11 cellular contexts compared by ENCODE assay signal in genomic region chr3:71067977-71068376, GRCh38.
DNase-seq lines count a peak whose midpoint lies in the region; ATAC-seq and TF ChIP-seq lines count a peak whose summit lies in the region.
"Had no signal": no experiment of that assay in that cellular context is flagged by ENCODE, and none has a peak within 500 bp of the region (broad histone marks: within the 10 kb centered on the region; RNA-seq: fewer than 3 reads in every experiment).

No MANE protein-coding gene starts in this region.

- CTCF ChIA-PET in activated CD4-positive, alpha-beta memory T cell treated with anti-CD3 and anti-CD28 coated beads for 36 hours (lab: Charles Lee), result interaction anchor here (1.2 to 3.2 kb wide), 6 partner anchors 9 to 518 kb away, joined by 3 to 15 read pairs (median 5); no protein-coding TSS in a partner anchor
- CTCF ChIA-PET in activated CD4-positive, alpha-beta memory T cell treated with anti-CD3 and anti-CD28 coated beads, Interleukin-2, amount 10 ng/mL, durations not matched to agents 7 days and 5 days (lab: Charles Lee), result interaction anchor here (0.6 to 1.8 kb wide), 6 partner anchors 18 to 64 kb away, joined by 3 to 6 read pairs (median 4); no protein-coding TSS in a partner anchor

- H3K4me3 ChIP-seq in coronary artery, result no peak overlapping the region
- H3K4me3 ChIP-seq: ovary had no signal

- H3K9me3 Mint-ChIP-seq in activated CD4-positive, alpha-beta memory T cell treated with anti-CD3 and anti-CD28 coated beads for 36 hours, result no peaks in the 10 kb centered on the region
- H3K9me3 Mint-ChIP-seq in activated CD4-positive, alpha-beta memory T cell treated with anti-CD3 and anti-CD28 coated beads, Interleukin-2, amount 10 ng/mL, durations not matched to agents 7 days and 5 days, result no peaks in the 10 kb centered on the region
- no peaks in the 10 kb centered on the region for H3K9me3 Mint-ChIP-seq in stimulated activated naive B cell treated with anti-CD40 and anti-IgM and Interleukin-4, amounts not matched to agents 10 μg/mL and 1 μg/mL and 100 μg/mL, for 72 hours

- intact Hi-C loops in activated CD4-positive, alpha-beta memory T cell treated with anti-CD3 and anti-CD28 coated beads for 36 hours (cut with micrococcal nuclease), result loop anchor here (1.0 to 10.0 kb wide), 4 partner anchors 19 to 1863 kb away; no protein-coding TSS in a partner anchor

- POLR2A ChIA-PET in activated CD4-positive, alpha-beta memory T cell treated with anti-CD3 and anti-CD28 coated beads for 36 hours (lab: Charles Lee), result interaction anchor here (0.8 to 2.0 kb wide), 6 partner anchors 9 to 514 kb away, joined by 3 to 11 read pairs (median 6); no protein-coding TSS in a partner anchor
- POLR2A ChIA-PET in activated CD4-positive, alpha-beta memory T cell treated with anti-CD3 and anti-CD28 coated beads, Interleukin-2, amount 10 ng/mL, durations not matched to agents 7 days and 5 days (lab: Charles Lee), result interaction anchor here (0.6 to 2.1 kb wide), 9 partner anchors 16 to 517 kb away, joined by 3 to 9 read pairs (median 3); no protein-coding TSS in a partner anchor

- H3K4me3 Mint-ChIP-seq in activated CD4-positive, alpha-beta memory T cell treated with anti-CD3 and anti-CD28 coated beads for 36 hours, result no peak overlapping the region
- H3K4me3 Mint-ChIP-seq in activated CD4-positive, alpha-beta memory T cell treated with anti-CD3 and anti-CD28 coated beads, Interleukin-2, amount 10 ng/mL, durations not matched to agents 7 days and 5 days, result no peak overlapping the region
- peak overlapping the region; percentile 2 to 45 for H3K4me3 Mint-ChIP-seq in stimulated activated naive B cell treated with anti-CD40 and anti-IgM and Interleukin-4, amounts not matched to agents 10 μg/mL and 1 μg/mL and 100 μg/mL, for 72 hours

- peak overlapping the region; percentile 12 to 69 for H3K27ac ChIP-seq in coronary artery

- no peak for DNase-seq in activated CD4-positive, alpha-beta memory T cell treated with anti-CD3 and anti-CD28 coated beads for 36 hours
- DNase-seq in activated CD4-positive, alpha-beta memory T cell treated with anti-CD3 and anti-CD28 coated beads, Interleukin-2, amount 10 ng/mL, durations not matched to agents 7 days and 5 days, result no peak
- peak; percentile 31 for DNase-seq in NAMALWA (ENCODE audit: low spot score)
- DNase-seq in coronary artery (ENCODE audit: low spot score), result no peak
- no peak for DNase-seq in stimulated activated naive B cell treated with anti-CD40 and anti-IgM and Interleukin-4, amounts not matched to agents 10 μg/mL and 1 μg/mL and 100 μg/mL, for 72 hours
- DNase-seq in NK-92 (lab: John Stamatoyannopoulos, UW; ENCODE audit: unreplicated experiment), result no peak
- DNase-seq in islet precursor cell, result no peak
- no peak for DNase-seq in globus pallidus (ENCODE audit: low spot score)
- DNase-seq: kidney, NCI-H187 treated with DMSO at 0.1 percent for 48 hours, ovary had no signal

- TF ChIP-seq CTCF in coronary artery (IDR thresholded peaks at IDR 0.05), result no peak

- peak overlapping the region; percentile 96 for H3K27ac Mint-ChIP-seq in activated CD4-positive, alpha-beta memory T cell treated with anti-CD3 and anti-CD28 coated beads for 36 hours
- H3K27ac Mint-ChIP-seq in activated CD4-positive, alpha-beta memory T cell treated with anti-CD3 and anti-CD28 coated beads, Interleukin-2, amount 10 ng/mL, durations not matched to agents 7 days and 5 days, result no peak overlapping the region
- peak overlapping the region; percentile 53 for H3K27ac Mint-ChIP-seq in stimulated activated naive B cell treated with anti-CD40 and anti-IgM and Interleukin-4, amounts not matched to agents 10 μg/mL and 1 μg/mL and 100 μg/mL, for 72 hours

- H3K27me3 Mint-ChIP-seq in activated CD4-positive, alpha-beta memory T cell treated with anti-CD3 and anti-CD28 coated beads for 36 hours, result no peaks in the 10 kb centered on the region
- H3K27me3 Mint-ChIP-seq in activated CD4-positive, alpha-beta memory T cell treated with anti-CD3 and anti-CD28 coated beads, Interleukin-2, amount 10 ng/mL, durations not matched to agents 7 days and 5 days, result no peaks in the 10 kb centered on the region
- H3K27me3 Mint-ChIP-seq in stimulated activated naive B cell treated with anti-CD40 and anti-IgM and Interleukin-4, amounts not matched to agents 10 μg/mL and 1 μg/mL and 100 μg/mL, for 72 hours, result no peaks in the 10 kb centered on the region

- peak; percentile 11 to 21 for ATAC-seq in stimulated activated naive B cell treated with anti-CD40 and anti-IgM and Interleukin-4, amounts not matched to agents 10 μg/mL and 1 μg/mL and 100 μg/mL, for 72 hours (replicated peaks)

- peaks cover 61% of the 10 kb centered on the region for H3K4me1 Mint-ChIP-seq in activated CD4-positive, alpha-beta memory T cell treated with anti-CD3 and anti-CD28 coated beads for 36 hours (ENCODE audit: low read depth)
- H3K4me1 Mint-ChIP-seq in activated CD4-positive, alpha-beta memory T cell treated with anti-CD3 and anti-CD28 coated beads, Interleukin-2, amount 10 ng/mL, durations not matched to agents 7 days and 5 days, result peaks cover 41% of the 10 kb centered on the region
- peaks cover 38 to 68% of the 10 kb centered on the region in 2 donors for H3K4me1 Mint-ChIP-seq in stimulated activated naive B cell treated with anti-CD40 and anti-IgM and Interleukin-4, amounts not matched to agents 10 μg/mL and 1 μg/mL and 100 μg/mL, for 72 hours

- peaks cover 1% of the 10 kb centered on the region for H3K36me3 Mint-ChIP-seq in activated CD4-positive, alpha-beta memory T cell treated with anti-CD3 and anti-CD28 coated beads for 36 hours
- peaks cover 3% of the 10 kb centered on the region for H3K36me3 Mint-ChIP-seq in activated CD4-positive, alpha-beta memory T cell treated with anti-CD3 and anti-CD28 coated beads, Interleukin-2, amount 10 ng/mL, durations not matched to agents 7 days and 5 days (ENCODE audit: low read depth)
- H3K36me3 Mint-ChIP-seq in stimulated activated naive B cell treated with anti-CD40 and anti-IgM and Interleukin-4, amounts not matched to agents 10 μg/mL and 1 μg/mL and 100 μg/mL, for 72 hours, result peaks cover 5 to 10% of the 10 kb centered on the region in 2 donors

Comparison
In these comparisons a context has a peak if more than half of its experiments do, and no peak if none do; other contexts are left out.
1. H3K4me3 Mint-ChIP-seq: peak in stimulated activated naive B cell treated with anti-CD40 and anti-IgM and Interleukin-4, amounts not matched to agents 10 μg/mL and 1 μg/mL and 100 μg/mL, for 72 hours (2 of 2); none in activated CD4-positive, alpha-beta memory T cell treated with anti-CD3 and anti-CD28 coated beads for 36 hours (single experiment) and activated CD4-positive, alpha-beta memory T cell treated with anti-CD3 and anti-CD28 coated beads, Interleukin-2, amount 10 ng/mL, durations not matched to agents 7 days and 5 days (single experiment).